Comparison of ENCODE assay signal across 24 cellular contexts in genomic region chr15:92051726-92052125, GRCh38.
"Had no signal": no experiment of that assay in that cellular context is flagged by ENCODE, and none has a peak within 500 bp of the region (broad histone marks: within the 10 kb centered on the region; RNA-seq: fewer than 3 reads in every experiment).

No MANE protein-coding gene starts in this region.

- H3K27ac ChIP-seq: colonic mucosa, foreskin keratinocyte, parathyroid adenoma, psoas muscle, sigmoid colon, suprapubic skin, thyroid gland, uterus had no signal

- H3K27me3 ChIP-seq: colonic mucosa, esophagus squamous epithelium, foreskin keratinocyte, heart left ventricle, sigmoid colon, suprapubic skin, thyroid gland, uterus had no signal

- H3K9ac ChIP-seq: parathyroid adenoma had no signal

- H3K9me3 Mint-ChIP-seq: nephron, type B pancreatic cell had no signal

- H3K4me1 ChIP-seq: colonic mucosa, foreskin keratinocyte, sigmoid colon, uterus had no signal

- H3K4me3 ChIP-seq: colonic mucosa, esophagus squamous epithelium, heart left ventricle, lung, psoas muscle, sigmoid colon, suprapubic skin, thyroid gland, uterus had no signal

- H3K36me3 Mint-ChIP-seq: naive B cell had no signal

- H3K4me3 Mint-ChIP-seq: naive B cell, nephron, type B pancreatic cell had no signal

- H2AFZ ChIP-seq: parathyroid adenoma had no signal

- H3K9me3 ChIP-seq: colonic mucosa, esophagus squamous epithelium, heart left ventricle, psoas muscle, sigmoid colon, suprapubic skin, thyroid gland, uterus had no signal

- DNase-seq: colonic mucosa; dermis blood vessel endothelial cell; esophagus squamous epithelium; foreskin keratinocyte; heart left ventricle; hippocampal formation; left colon; left ventricle myocardium superior; mesenchymal stem cell; midbrain; naive B cell; psoas muscle; retina; sigmoid colon; small intestine; stimulated activated CD4-positive, alpha-beta T cell treated with anti-CD3 and anti-CD28 coated beads, Interleukin-2, amount 100 ng/mL, for 48 hours; stimulated activated naive CD4-positive, alpha-beta T cell treated with Interleukin-2 at 50 U/mL for 16 hours; thyroid gland; uterus had no signal

- H3K4me1 Mint-ChIP-seq: naive B cell had no signal

- H3K27ac Mint-ChIP-seq: naive B cell, nephron, type B pancreatic cell had no signal

- H3K36me3 ChIP-seq: colonic mucosa, esophagus squamous epithelium, heart left ventricle, sigmoid colon, suprapubic skin, thyroid gland, uterus had no signal
